9 cellular contexts compared by ENCODE assay signal in the genomic region with DNA sequence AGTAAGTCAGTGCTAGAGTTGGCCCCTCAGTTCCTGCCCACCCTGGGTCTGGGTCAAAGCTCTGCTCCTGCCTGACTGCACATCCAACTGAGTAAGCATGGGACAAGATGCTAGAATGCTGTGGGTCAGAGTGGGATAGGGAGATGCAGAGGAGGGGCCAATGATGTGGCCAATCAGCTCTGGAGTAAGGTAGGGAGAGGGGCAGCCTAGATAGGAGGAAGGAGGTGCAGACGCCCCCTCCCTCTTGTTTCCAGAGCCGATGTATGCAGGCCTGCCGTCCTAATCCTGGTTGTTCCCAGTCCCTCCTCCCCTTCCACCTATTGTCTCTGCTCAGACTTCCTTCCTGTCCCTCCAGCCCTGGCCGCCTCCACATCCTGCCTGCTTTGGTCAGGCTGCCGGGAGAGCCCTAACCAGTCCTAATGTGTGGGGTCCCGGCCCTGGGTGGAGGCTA. TPM values are rescaled to one million over a fixed set of nuclear protein-coding genes. Genes with fewer than 3 reads are reported as not detected.
DNase-seq lines count a peak whose midpoint lies in the region; ATAC-seq, FAIRE-seq and TF ChIP-seq lines count a peak whose summit lies in the region.
"Had no signal": no experiment of that assay in that cellular context is flagged by ENCODE, and none has a peak within 500 bp of the region (broad histone marks: within the 10 kb centered on the region; RNA-seq: fewer than 3 reads in every experiment).

No MANE protein-coding gene starts in this region.

- peak overlapping the region; percentile 59 for H3K4me3 ChIP-seq in fibroblast of villous mesenchyme (ENCODE audit: low read depth, low read length)
- H3K4me3 ChIP-seq in neutrophil (ENCODE audit: low read depth in 1 of 2, low read length in 1 of 2), result peak overlapping the region; percentile 96 to 98

- peak; percentile 86 for DNase-seq in DMS53 (lab: John Stamatoyannopoulos, UW)
- peak; percentile 66 for DNase-seq in SW480 (ENCODE audit: low spot score)
- peak; percentile 20 for DNase-seq in fibroblast of villous mesenchyme (ENCODE audit: low read depth)
- no peak for DNase-seq in GM19239 (ENCODE audit: insufficient read length, low spot score)
- DNase-seq in NCI-H2029 treated with DMSO at 0.1 percent for 48 hours (lab: John Stamatoyannopoulos, UW), result no peak
- no peak for DNase-seq in cortex of kidney (lab: John Stamatoyannopoulos, UW)
- DNase-seq: activated CD4-positive, alpha-beta T cell treated with anti-CD3 and anti-CD28 coated beads for 36 hours had no signal

- no peak for ATAC-seq in GM21576 (IDR thresholded peaks at IDR 0.05; ENCODE audit: unreplicated experiment)

- H3K27me3 ChIP-seq in neutrophil, result no peaks in the 10 kb centered on the region

- H3K4me1 ChIP-seq in neutrophil (ENCODE audit: control insufficient read depth in 1 of 2, insufficient read depth in 1 of 2, low read depth in 1 of 2, low read length in 1 of 2), result peaks cover 56 to 59% of the 10 kb centered on the region in 2 experiments

- FAIRE-seq in GM19239 (lab: Jason Lieb, UNC), result no peak

- no peaks in the 10 kb centered on the region for H3K9me3 ChIP-seq in neutrophil

- peak overlapping the region; percentile 99 for H3K27ac ChIP-seq in neutrophil

- H3K36me3 ChIP-seq in neutrophil, result peaks cover 44% of the 10 kb centered on the region

- TF ChIP-seq CTCF in fibroblast of villous mesenchyme (IDR thresholded peaks at IDR 0.05; ENCODE audit: insufficient read depth, low read depth, low read length) (no peak), neutrophil (IDR thresholded peaks at IDR 0.05) (no peak)

RNA-seq across cellular contexts. Expression of a gene that starts 1.3 kb away (rescaled TPM):
- total RNA-seq in fibroblast of villous mesenchyme, result 5.6 and 7.7 TPM in 2 replicates

RNA-seq across cellular contexts. Expression of a gene that starts 29.6 kb away (rescaled TPM):
- total RNA-seq in fibroblast of villous mesenchyme, result 24.2 and 25.8 TPM in 2 replicates

RNA-seq across cellular contexts. Expression of a gene that starts 44.0 kb away (rescaled TPM):
- 4.7 and 8.4 TPM in 2 replicates for total RNA-seq in fibroblast of villous mesenchyme

RNA-seq across cellular contexts. Expression of a gene that starts 44.1 kb away (rescaled TPM):
- total RNA-seq in fibroblast of villous mesenchyme, result 49.0 and 53.5 TPM in 2 replicates

Comparison
In these comparisons a context has a peak if more than half of its experiments do, and no peak if none do; other contexts are left out.
1. DNase-seq: peak in DMS53 (single experiment), SW480 (single experiment) and fibroblast of villous mesenchyme (single experiment); none in GM19239 (single experiment), NCI-H2029 treated with DMSO at 0.1 percent for 48 hours (single experiment) and cortex of kidney (single experiment).